10 cellular contexts compared by ENCODE assay signal in genomic region chr18:7117390-7118355, GRCh38. TPM values are rescaled to one million over a fixed set of nuclear protein-coding genes. Genes with fewer than 3 reads are reported as not detected.
A peak's percentile ranks its signal among the peaks of the same experiment; 100 is the strongest.
DNase-seq lines count a peak whose midpoint lies in the region; ATAC-seq lines count a peak whose summit lies in the region.
"Had no signal": no experiment of that assay in that cellular context is flagged by ENCODE, and none has a peak within 500 bp of the region (broad histone marks: within the 10 kb centered on the region; RNA-seq: fewer than 3 reads in every experiment).

TSS of gene LAMA1 (minus strand) at chr18:7117797. CDS start at chr18:7117720, 77 bp downstream.

- H3K27me3 ChIP-seq in GM23248 (replicated peaks; ENCODE audit: insufficient read depth): peaks cover 4% of the 10 kb centered on the region; the same call in 1 of the 2 replicates

- peak within 1 kb of the TSS; percentile 81 for H2AFZ ChIP-seq in GM23248

- intact Hi-C loops in left ventricle myocardium superior (cut with micrococcal nuclease): no loop called here
- intact Hi-C loops in sciatic nerve (cut with DNase I): no loop called here
- intact Hi-C loops in posterior vena cava (cut with DNase I): no loop called here

- no peak within 1 kb of the TSS for H3K27ac ChIP-seq in GM23248
- H3K27ac ChIP-seq: VCaP had no signal

- H3K4me3 ChIP-seq in GM23248: peak within 1 kb of the TSS; percentile 74

- H4K20me1 ChIP-seq in GM23248 (ENCODE audit: insufficient read depth): no peaks in the 10 kb centered on the region

- no peaks in the 10 kb centered on the region for H3K36me3 ChIP-seq in GM23248 (ENCODE audit: low read depth)

- peaks cover 8% of the 10 kb centered on the region; the same call in 1 of the 2 replicates for H3K4me1 ChIP-seq in GM23248 (ENCODE audit: insufficient read depth)

- no peaks in the 10 kb centered on the region for H3K9me2 ChIP-seq in GM23248 (ENCODE audit: insufficient read depth)

- H3K9me3 ChIP-seq in GM23248 (ENCODE audit: low read depth): no peaks in the 10 kb centered on the region

- 0 out of 2 replicates have a peak, but pooled peaks cover 5% of the 10 kb centered on the region for H3F3A ChIP-seq in GM23248 (ENCODE audit: insufficient read depth)

- DNase-seq in GM23248 (peak; percentile 45), T1000 (lab: John Stamatoyannopoulos, UW) (peak; percentile 2), left ventricle myocardium superior (peak; percentile 35), sciatic nerve (ENCODE audit: low spot score) (no peak), posterior vena cava (ENCODE audit: low spot score) (no peak), mesenteric fat pad (ENCODE audit: low spot score) (no peak)

- H3K79me2 ChIP-seq in GM23248 (ENCODE audit: insufficient read depth): no peaks in the 10 kb centered on the region

- in situ Hi-C loops in GM23248 (cut with MboI): no loop called here

- peak within 1 kb of the TSS; percentile 97 for H3K4me2 ChIP-seq in GM23248 (ENCODE audit: unreplicated experiment)

- H3K9ac ChIP-seq in GM23248: peak within 1 kb of the TSS; percentile 36; the same call in 1 of the 2 replicates

- peak; percentile 60 for ATAC-seq in left ventricle myocardium superior
- ATAC-seq in sciatic nerve: peak; percentile 49
- no peak for ATAC-seq in HG03196 (IDR thresholded peaks at IDR 0.05; ENCODE audit: unreplicated experiment)
- ATAC-seq in HG02678 (IDR thresholded peaks at IDR 0.05; ENCODE audit: unreplicated experiment): no peak
- ATAC-seq: HCT116 had no signal

- 8 to 12% methylated on average over 31 to 73 of the region's 95 CpGs for WGBS in GM23248 (ENCODE audit: low coverage in 1 of 2, low lambda C conversion rate in 2 of 2, missing lambda C conversion rate in 2 of 2), 2 experiments

RNA-seq across cellular contexts. Expression of gene LAMA1, which starts in this region (rescaled TPM):
- total RNA-seq in GM23248 (2014; rRNA removed; shearing (Covaris generic)): 5.4 and 6.2 TPM in 2 replicates
- polyA plus RNA-seq in GM23248 (2016; fragmentation: Nextera tagmentation; extraction: Ambion mirVana): 2.8 and 3.1 TPM in 2 replicates
- 0.17 TPM for total RNA-seq in left ventricle myocardium superior
- total RNA-seq in sciatic nerve: 2.0 TPM
- total RNA-seq in posterior vena cava: 1 to 10 TPM; 1.8 to 4.0 TPM
- total RNA-seq in mesenteric fat pad: 7.9 TPM

Comparison
In these comparisons a context has a peak if more than half of its experiments do, and no peak if none do; other contexts are left out.
1. Peak in DNase-seq and ATAC-seq in left ventricle myocardium superior; RNA of the gene not detected or under 1 TPM.
2. DNase-seq: peak in GM23248 (single experiment) and T1000 (single experiment); none in sciatic nerve (single experiment), posterior vena cava (single experiment) and mesenteric fat pad (single experiment).